Comparison of ENCODE assay signal across 1 cellular context in genomic region chr19:4911786-4912672, GRCh38.
TF ChIP-seq lines count a peak whose summit lies in the region.

No MANE protein-coding gene starts in this region.

TF ChIP-seq in K562, 482 proteins besides CTCF, POLR2A, EP300 and RAD21 (continued from another document and continues in another):
- TF ChIP-seq CREM (IDR thresholded peaks at IDR 0.05; ENCODE audit: low read depth), result no peak
- no peak for TF ChIP-seq MIER1 (IDR thresholded peaks at IDR 0.05; ENCODE audit: low read depth)
- 0 out of 2 replicates have a peak, but pooled peaks have one; percentile 20 for TF ChIP-seq NBN (IDR thresholded peaks at IDR 0.05; ENCODE audit: low read depth)
- no peak for TF ChIP-seq NR2C1 (IDR thresholded peaks at IDR 0.05)
- TF ChIP-seq NR2C1 (tag; IDR thresholded peaks at IDR 0.05), result no peak
- no peak for TF ChIP-seq ZKSCAN1 (IDR thresholded peaks at IDR 0.05; ENCODE audit: low read depth, low read length)
- TF ChIP-seq SIN3A (IDR thresholded peaks at IDR 0.05; ENCODE audit: borderline replicate concordance in 2 of 2, control insufficient read depth in 1 of 2, low read depth in 2 of 2, low read length in 2 of 2), result peak in 1 of 2 experiments; percentile 5; a peak in 1 of 4 replicates
- no peak for TF ChIP-seq FUS (optimal IDR thresholded peaks at IDR 0.05; ENCODE audit: low read depth, low read length)
- peak in 1 of 2 experiments; percentile 73; a peak in 2 of 4 replicates for TF ChIP-seq MAZ (CRISPR knock-in tag; conservative IDR thresholded peaks at IDR 0.05 in 1 of 2, IDR thresholded peaks at IDR 0.05 in 1 of 2)
- peak; percentile 46; the same call in 1 of the 2 replicates for TF ChIP-seq MYC (IDR thresholded peaks at IDR 0.05; ENCODE audit: low read depth, low read length)
- TF ChIP-seq MYC (CRISPR knock-in tag; IDR thresholded peaks at IDR 0.05; ENCODE audit: borderline replicate concordance, low read depth), result no peak
- no peak for TF ChIP-seq PURB (CRISPR knock-in tag; IDR thresholded peaks at IDR 0.05; ENCODE audit: low read depth)
- no peak for TF ChIP-seq SMARCC2 (IDR thresholded peaks at IDR 0.05; ENCODE audit: low read depth)
- no peak for TF ChIP-seq YBX1 (IDR thresholded peaks at IDR 0.05)
- no peak for TF ChIP-seq HMG20B (CRISPR knock-in tag; IDR thresholded peaks at IDR 0.05)
- TF ChIP-seq TEAD2 (tag; IDR thresholded peaks at IDR 0.05), result no peak
- TF ChIP-seq HLTF (IDR thresholded peaks at IDR 0.05), result no peak
- peak; percentile 60; the same call in 1 of the 2 replicates for TF ChIP-seq ZNF592 (IDR thresholded peaks at IDR 0.05)
- TF ChIP-seq ZFP91 (CRISPR knock-in tag; IDR thresholded peaks at IDR 0.05), result no peak
- no peak for TF ChIP-seq ARID1B (IDR thresholded peaks at IDR 0.05)
- TF ChIP-seq SNIP1 (IDR thresholded peaks at IDR 0.05; ENCODE audit: low read depth), result no peak
- no peak for TF ChIP-seq MITF (IDR thresholded peaks at IDR 0.05)
- TF ChIP-seq MAFK (IDR thresholded peaks at IDR 0.05; ENCODE audit: low read length), result no peak
- TF ChIP-seq CBX3 (IDR thresholded peaks at IDR 0.05; ENCODE audit: borderline replicate concordance in 1 of 2, low read length in 2 of 2), result 0 out of 3 replicates have a peak, but pooled peaks of 1 of the 2 experiments have one; percentile 8
- TF ChIP-seq E4F1 (CRISPR knock-in tag; IDR thresholded peaks at IDR 0.05; ENCODE audit: borderline replicate concordance), result no peak
- no peak for TF ChIP-seq POLR2H (tag; IDR thresholded peaks at IDR 0.05; ENCODE audit: low read depth)
- no peak for TF ChIP-seq GATAD2B (IDR thresholded peaks at IDR 0.05; ENCODE audit: borderline replicate concordance)
- no peak for TF ChIP-seq THAP12 (CRISPR knock-in tag; IDR thresholded peaks at IDR 0.05)
- no peak for TF ChIP-seq ZNF583 (CRISPR knock-in tag; IDR thresholded peaks at IDR 0.05)
- no peak for TF ChIP-seq HIVEP1 (CRISPR knock-in tag; IDR thresholded peaks at IDR 0.05)
- TF ChIP-seq CC2D1A (IDR thresholded peaks at IDR 0.05), result 0 out of 2 replicates have a peak, but pooled peaks have one; percentile 65
- no peak for TF ChIP-seq TCF3 (CRISPR knock-in tag; IDR thresholded peaks at IDR 0.05)
- TF ChIP-seq MNT (conservative IDR thresholded peaks at IDR 0.05), result peak in 1 of 2 experiments; percentile 59; a peak in 2 of 4 replicates
- no peak for TF ChIP-seq RREB1 (CRISPR knock-in tag; IDR thresholded peaks at IDR 0.05)
- TF ChIP-seq FOXM1 (IDR thresholded peaks at IDR 0.05; ENCODE audit: low read depth), result no peak
- no peak for TF ChIP-seq FOXM1 (CRISPR knock-in tag; IDR thresholded peaks at IDR 0.05; ENCODE audit: low read depth)
- peak; percentile 92 for TF ChIP-seq ZNF263 (CRISPR knock-in tag; IDR thresholded peaks at IDR 0.05; ENCODE audit: borderline replicate concordance)
- no peak for TF ChIP-seq PBX2 (CRISPR knock-in tag; IDR thresholded peaks at IDR 0.05; ENCODE audit: low read depth)
- TF ChIP-seq PBX2 (tag; conservative IDR thresholded peaks at IDR 0.05; ENCODE audit: low read depth), result 0 out of 2 replicates have a peak, but pooled peaks have one; percentile 11
